Comparison of ENCODE assay signal across 17 cellular contexts in genomic region chr10:91969297-91969696, GRCh38.
DNase-seq lines count a peak whose midpoint lies in the region; ATAC-seq, FAIRE-seq and TF ChIP-seq lines count a peak whose summit lies in the region.
"Had no signal": no experiment of that assay in that cellular context is flagged by ENCODE, and none has a peak within 500 bp of the region (broad histone marks: within the 10 kb centered on the region; RNA-seq: fewer than 3 reads in every experiment).

No MANE protein-coding gene starts in this region.

- no peak for TF ChIP-seq CTCF in nephron progenitor cell (IDR thresholded peaks at IDR 0.05)

- H3K27ac Mint-ChIP-seq in nephron progenitor cell: peak overlapping the region; percentile 95
- H3K27ac Mint-ChIP-seq: CD8-positive, alpha-beta T cell had no signal

- no peak for TF ChIP-seq POLR2A in H54 (IDR thresholded peaks at IDR 0.05; ENCODE audit: low read depth, low read length)

- no peak for ATAC-seq in HG03521 (IDR thresholded peaks at IDR 0.05; ENCODE audit: unreplicated experiment)
- ATAC-seq: CD8-positive, alpha-beta T cell had no signal

- H3K4me3 Mint-ChIP-seq in nephron progenitor cell: no peak overlapping the region
- H3K4me3 Mint-ChIP-seq: CD14-positive monocyte; CD8-positive, alpha-beta T cell had no signal

- DNase-seq in H54 (ENCODE audit: insufficient read length, low spot score): no peak
- DNase-seq in amniotic epithelial cell (ENCODE audit: low read depth): peak; percentile 11
- no peak for DNase-seq in nephron progenitor cell
- no peak for DNase-seq in NCI-H345 (lab: John Stamatoyannopoulos, UW)
- no peak for DNase-seq in activated CD8-positive, alpha-beta memory T cell treated with anti-CD3 and anti-CD28 coated beads, Interleukin-2, amount 50 U/mL, for 48 hours
- DNase-seq: BE2C; CD8-positive, alpha-beta T cell; COR-L47; DMS153; GF-D8; IMR-90; KBM-7 had no signal

- H3K9me3 Mint-ChIP-seq in nephron progenitor cell: no peaks in the 10 kb centered on the region
- H3K9me3 Mint-ChIP-seq: CD14-positive monocyte; CD8-positive, alpha-beta T cell had no signal

- H3K27me3 Mint-ChIP-seq in nephron progenitor cell (ENCODE audit: low read depth, poor library complexity): no peaks in the 10 kb centered on the region

- peak; percentile 65 for FAIRE-seq in A204.1 (lab: Jason Lieb, UNC)
- FAIRE-seq in H54 (lab: Jason Lieb, UNC): peak; percentile 64
- FAIRE-seq: D721Med, GM19239 had no signal

- H3K4me1 Mint-ChIP-seq in nephron progenitor cell: no peaks in the 10 kb centered on the region
- H3K4me1 Mint-ChIP-seq: CD14-positive monocyte had no signal

- H3K36me3 Mint-ChIP-seq in nephron progenitor cell (ENCODE audit: low read depth): peaks cover 79% of the 10 kb centered on the region
